ENCODE assay signal across 18 cellular contexts in the genomic region with DNA sequence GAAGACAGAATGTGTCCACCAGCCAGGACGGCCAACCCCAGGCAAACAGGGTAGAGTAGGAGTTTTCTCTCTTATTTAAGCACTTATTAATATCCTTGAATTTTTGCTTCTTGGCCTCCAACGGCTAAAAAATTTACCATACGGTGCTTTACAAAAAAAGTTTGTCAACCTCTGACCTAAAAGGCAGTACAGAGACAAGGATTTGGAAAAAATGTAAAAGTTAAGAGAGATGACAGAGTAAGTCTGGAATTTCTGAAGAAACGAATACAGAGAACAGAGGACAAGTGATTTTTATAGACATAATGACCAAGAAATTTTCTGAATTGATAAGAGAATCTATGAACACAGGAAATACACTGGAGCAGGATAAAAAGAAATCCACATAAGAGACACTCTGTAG. TPM values are rescaled to one million over a fixed set of nuclear protein-coding genes. Genes with fewer than 3 reads are reported as not detected.
DNase-seq lines count a peak whose midpoint lies in the region; ATAC-seq and TF ChIP-seq lines count a peak whose summit lies in the region.
"Had no signal": no experiment of that assay in that cellular context is flagged by ENCODE, and none has a peak within 500 bp of the region (broad histone marks: within the 10 kb centered on the region; RNA-seq: fewer than 3 reads in every experiment).

No MANE protein-coding gene starts in this region.

- peaks cover 80% of the 10 kb centered on the region for H3K36me3 ChIP-seq in adipocyte (ENCODE audit: control insufficient read depth, insufficient read depth, low read length, severe bottlenecking)
- peaks cover 21 to 34% of the 10 kb centered on the region in 2 experiments for H3K36me3 ChIP-seq in trophoblast cell (ENCODE audit: control insufficient read depth in 1 of 2, insufficient read depth in 2 of 2, low read length in 2 of 2)
- H3K36me3 ChIP-seq in A673 (ENCODE audit: insufficient read depth, low read length, poor library complexity, severe bottlenecking) = peaks cover 74% of the 10 kb centered on the region
- H3K36me3 ChIP-seq in right lobe of liver = peaks cover 0 to 80% (median 42%) of the 10 kb centered on the region in 4 donors

- TF ChIP-seq CTCF in HFFc6 (IDR thresholded peaks at IDR 0.05) (no peak), A673 (conservative IDR thresholded peaks at IDR 0.05; ENCODE audit: low read depth, low read length) (no peak), right lobe of liver (IDR thresholded peaks at IDR 0.05) (no peak)

- no peak overlapping the region for H2AFZ ChIP-seq in trophoblast cell (ENCODE audit: insufficient read depth, low read length, poor library complexity)

- no peak overlapping the region for H3K9ac ChIP-seq in adipocyte (ENCODE audit: low read length)
- H3K9ac ChIP-seq in trophoblast cell (ENCODE audit: low read length) = no peak overlapping the region

- TF ChIP-seq POLR2A in right lobe of liver (IDR thresholded peaks at IDR 0.05) = no peak

- peak overlapping the region; percentile 64 for H2BK5ac ChIP-seq in trophoblast cell (ENCODE audit: low read depth, low read length, poor library complexity)

- no peak overlapping the region for H3K4me3 Mint-ChIP-seq in activated T-cell treated with anti-CD3 and anti-CD28 coated beads, Interleukin-2, amount 50 U/mL, for 72 hours
- H3K4me3 Mint-ChIP-seq in activated T-cell treated with anti-CD3 and anti-CD28 coated beads, Interleukin-2, amount 50 U/mL, for 24 hours = no peak overlapping the region
- H3K4me3 Mint-ChIP-seq in HFFc6 = peak overlapping the region; percentile 3; the same call in 1 of the 2 replicates
- H3K4me3 Mint-ChIP-seq: H9 had no signal

- no peaks in the 10 kb centered on the region for H3K27me3 Mint-ChIP-seq in activated T-cell treated with anti-CD3 and anti-CD28 coated beads, Interleukin-2, amount 50 U/mL, for 72 hours (ENCODE audit: low read depth)
- no peaks in the 10 kb centered on the region for H3K27me3 Mint-ChIP-seq in activated T-cell treated with anti-CD3 and anti-CD28 coated beads, Interleukin-2, amount 50 U/mL, for 24 hours
- H3K27me3 Mint-ChIP-seq in HFFc6 (ENCODE audit: insufficient read depth) = no peaks in the 10 kb centered on the region; the same call in 1 of the 2 replicates

- no peak overlapping the region for H4K12ac ChIP-seq in trophoblast cell (ENCODE audit: low read depth, low read length)

- no peak overlapping the region for H3K4me2 ChIP-seq in trophoblast cell (ENCODE audit: low read length)

- no peak for DNase-seq in activated T-cell treated with anti-CD3 and anti-CD28 coated beads, Interleukin-2, amount 50 U/mL, for 72 hours
- no peak for DNase-seq in activated T-cell treated with anti-CD3 and anti-CD28 coated beads, Interleukin-2, amount 50 U/mL, for 24 hours
- peak; percentile 9 for DNase-seq in HFFc6
- DNase-seq in adipocyte (ENCODE audit: low read depth) = no peak
- peak in 1 of 2 donors; percentile 44 for DNase-seq in trophoblast cell
- no peak for DNase-seq in A673 (ENCODE audit: low spot score)
- DNase-seq in right lobe of liver = no peak
- no peak for DNase-seq in NAMALWA (ENCODE audit: low spot score)
- DNase-seq: COR-L47, DMS153, H9, NCI-H1417 treated with DMSO at 0.1 percent for 48 hours, NCI-H2171 treated with DMSO at 0.1 percent for 48 hours, NCI-H510A, NCI-H82 had no signal

- H2BK120ac ChIP-seq in trophoblast cell (ENCODE audit: insufficient read depth, low read length, poor library complexity) = no peak overlapping the region

- no peaks in the 10 kb centered on the region for H3K27me3 ChIP-seq in adipocyte (replicated peaks; ENCODE audit: control insufficient read depth, insufficient read depth, low read length)
- no peaks in the 10 kb centered on the region for H3K27me3 ChIP-seq in trophoblast cell (ENCODE audit: insufficient read depth, low read length)
- H3K27me3 ChIP-seq in A673 (replicated peaks; ENCODE audit: insufficient read depth, low read depth, low read length, poor library complexity) = no peaks in the 10 kb centered on the region
- H3K27me3 ChIP-seq in right lobe of liver = no peaks in the 10 kb centered on the region

- no peak overlapping the region for H4K91ac ChIP-seq in trophoblast cell (ENCODE audit: low read depth, low read length)

- no TSS peak for BruUV-seq in A673 (replicated peaks; lab: Mats Ljungman, UMichigan)

- H3K4me3 ChIP-seq in adipocyte (ENCODE audit: low read length) (peak overlapping the region; percentile 24), trophoblast cell (ENCODE audit: low read depth, low read length) (no peak overlapping the region), A673 (ENCODE audit: low read depth, low read length, poor library complexity, severe bottlenecking) (no peak overlapping the region), right lobe of liver (no peak overlapping the region)

- H3K27ac ChIP-seq in trophoblast cell (ENCODE audit: low read depth, low read length) = no peak overlapping the region
- no peak overlapping the region for H3K27ac ChIP-seq in A673 (ENCODE audit: low read depth, low read length, poor library complexity, severe bottlenecking)
- H3K27ac ChIP-seq in right lobe of liver = no peak overlapping the region
- H3K27ac ChIP-seq: C4-2B had no signal

- peaks cover 3% of the 10 kb centered on the region for H3K79me2 ChIP-seq in trophoblast cell (ENCODE audit: control insufficient read depth, insufficient read depth, low read length, poor library complexity)

- H3K4me1 Mint-ChIP-seq in activated T-cell treated with anti-CD3 and anti-CD28 coated beads, Interleukin-2, amount 50 U/mL, for 72 hours (ENCODE audit: low read depth) = peaks cover 28% of the 10 kb centered on the region
- peaks cover 42% of the 10 kb centered on the region for H3K4me1 Mint-ChIP-seq in activated T-cell treated with anti-CD3 and anti-CD28 coated beads, Interleukin-2, amount 50 U/mL, for 24 hours (ENCODE audit: low read depth)
- H3K4me1 Mint-ChIP-seq in HFFc6 (ENCODE audit: low read depth) = peaks cover 67% of the 10 kb centered on the region
- H3K4me1 Mint-ChIP-seq: H9 had no signal

- POLR2A ChIA-PET in A673 (lab: Charles Lee; ENCODE audit: low non-redundant PET) = no interaction called here

- H2AK5ac ChIP-seq in trophoblast cell (ENCODE audit: low read length) = no peak overlapping the region

- no peak overlapping the region for H3K18ac ChIP-seq in trophoblast cell (ENCODE audit: low read length)

- H3K4ac ChIP-seq in trophoblast cell (ENCODE audit: low read depth, low read length) = no peak overlapping the region

- CTCF ChIA-PET in A673 (lab: Charles Lee) = no interaction called here

- H4K8ac ChIP-seq in trophoblast cell (ENCODE audit: low read depth, low read length) = peak overlapping the region; percentile 4

- WGBS in trophoblast cell (ENCODE audit: extremely low coverage, insufficient coverage, insufficient read length) = no CpG with 5 or more reads among the region's 4 CpGs
- WGBS in right lobe of liver (ENCODE audit: insufficient coverage, low coverage, low lambda C conversion rate, missing lambda C conversion rate) = 88% methylated on average over 4 of the region's 4 CpGs

- no peak for ATAC-seq in activated T-cell treated with anti-CD3 and anti-CD28 coated beads, Interleukin-2, amount 50 U/mL, for 72 hours (replicated peaks in 1 of 2)
- ATAC-seq in right lobe of liver = no peak
- ATAC-seq: Panc1 had no signal

- H3K23ac ChIP-seq in trophoblast cell (ENCODE audit: low read length) = no peak overlapping the region

- H3K14ac ChIP-seq in trophoblast cell (ENCODE audit: low read length) = no peak overlapping the region

- H3K36me3 Mint-ChIP-seq in activated T-cell treated with anti-CD3 and anti-CD28 coated beads, Interleukin-2, amount 50 U/mL, for 72 hours (ENCODE audit: insufficient read depth in 2 of 2) = peaks cover 12 to 26% of the 10 kb centered on the region in 2 donors
- peaks cover 92% of the 10 kb centered on the region for H3K36me3 Mint-ChIP-seq in activated T-cell treated with anti-CD3 and anti-CD28 coated beads, Interleukin-2, amount 50 U/mL, for 24 hours (ENCODE audit: low read depth)
- H3K36me3 Mint-ChIP-seq in HFFc6 (ENCODE audit: low read depth) = peaks cover 62% of the 10 kb centered on the region

- H3K27ac Mint-ChIP-seq in activated T-cell treated with anti-CD3 and anti-CD28 coated beads, Interleukin-2, amount 50 U/mL, for 72 hours = peak overlapping the region; percentile 79
- no peak overlapping the region for H3K27ac Mint-ChIP-seq in activated T-cell treated with anti-CD3 and anti-CD28 coated beads, Interleukin-2, amount 50 U/mL, for 24 hours
- peak overlapping the region; percentile 68 for H3K27ac Mint-ChIP-seq in HFFc6

- intact Hi-C loops in A673 (cut with micrococcal nuclease; ENCODE audit: unreplicated experiment) = no loop called here
- intact Hi-C loops in right lobe of liver (cut with DNase I) = no loop called here

- no peak overlapping the region for H2BK12ac ChIP-seq in trophoblast cell (ENCODE audit: low read length)

- no peaks in the 10 kb centered on the region for H3K9me3 ChIP-seq in adipocyte (ENCODE audit: control insufficient read depth, low read length)
- H3K9me3 ChIP-seq in trophoblast cell (ENCODE audit: insufficient read depth, low read depth, low read length) = no peaks in the 10 kb centered on the region
- H3K9me3 ChIP-seq in A673 (ENCODE audit: low read depth, low read length, poor library complexity, severe bottlenecking) = no peaks in the 10 kb centered on the region
- H3K9me3 ChIP-seq in right lobe of liver = no peaks in the 10 kb centered on the region

- H3K79me1 ChIP-seq in trophoblast cell (ENCODE audit: low read length) = peaks cover 11% of the 10 kb centered on the region

- no peaks in the 10 kb centered on the region for H3K9me3 Mint-ChIP-seq in activated T-cell treated with anti-CD3 and anti-CD28 coated beads, Interleukin-2, amount 50 U/mL, for 72 hours
- no peaks in the 10 kb centered on the region for H3K9me3 Mint-ChIP-seq in activated T-cell treated with anti-CD3 and anti-CD28 coated beads, Interleukin-2, amount 50 U/mL, for 24 hours
- H3K9me3 Mint-ChIP-seq in HFFc6 = no peaks in the 10 kb centered on the region; the same call in 1 of the 2 replicates
- H3K9me3 Mint-ChIP-seq: H9 had no signal

- peaks cover 49% of the 10 kb centered on the region for H3K4me1 ChIP-seq in adipocyte (ENCODE audit: control insufficient read depth, insufficient read depth, low read length)
- peaks cover 2 to 6% of the 10 kb centered on the region in 2 experiments for H3K4me1 ChIP-seq in trophoblast cell (ENCODE audit: control insufficient read depth in 1 of 2, insufficient read depth in 2 of 2, low read length in 2 of 2)
- H3K4me1 ChIP-seq in A673 (ENCODE audit: insufficient read depth, low read length, poor library complexity, severe bottlenecking) = peaks cover 9% of the 10 kb centered on the region
- H3K4me1 ChIP-seq in right lobe of liver = no peaks in the 10 kb centered on the region

RNA-seq across cellular contexts. Expression of gene OSER1, which starts 10.2 kb away (rescaled TPM):
- 10 to 100 TPM; 47.1 to 47.5 TPM for total RNA-seq in activated T-cell treated with anti-CD3 and anti-CD28 coated beads, Interleukin-2, amount 50 U/mL, for 72 hours
- 10 to 100 TPM; 33.1 to 38.8 (median 36.2) TPM for total RNA-seq in HFFc6 (2021; fragmentation: NEBNext Ultra II Directional; extraction: Animal tissue kit (Norgen Biotek cat#: 25700))
- polyA plus RNA-seq in trophoblast cell (2013) = 61.8 and 64.9 TPM in 2 replicates
- 40.7 and 50.5 TPM in 2 replicates for total RNA-seq in A673 (2021)
- total RNA-seq in right lobe of liver = 10 to 100 TPM; 13.0 to 20.4 (median 17.3) TPM

RNA-seq across cellular contexts. Expression of gene JPH2, which starts 13.4 kb away (rescaled TPM):
- under 1 TPM; 0.29 to 0.46 TPM for total RNA-seq in activated T-cell treated with anti-CD3 and anti-CD28 coated beads, Interleukin-2, amount 50 U/mL, for 72 hours
- 10 to 100 TPM in 5 of 6 experiments, 1 to 10 TPM in 1; 9.7 to 14.4 (median 13.5) TPM for total RNA-seq in HFFc6 (2021; fragmentation: NEBNext Ultra II Directional; extraction: Animal tissue kit (Norgen Biotek cat#: 25700))
- 13.7 and 14.2 TPM in 2 replicates for polyA plus RNA-seq in trophoblast cell (2013)
- total RNA-seq in A673 (2021) (1.0 and 1.1 TPM in 2 replicates), right lobe of liver (under 1 TPM in 5 of 6 experiments, not detected in 1; 0.09 to 0.31 (median 0.10) TPM)

RNA-seq across cellular contexts. Expression of gene GDAP1L1, which starts 46.7 kb away (rescaled TPM):
- total RNA-seq in activated T-cell treated with anti-CD3 and anti-CD28 coated beads, Interleukin-2, amount 50 U/mL, for 72 hours = 1 to 10 TPM in 1 of 2 donors, under 1 TPM in 1; 1.00 to 1.0 TPM
- total RNA-seq in HFFc6 (2021; fragmentation: NEBNext Ultra II Directional; extraction: Animal tissue kit (Norgen Biotek cat#: 25700)) = not detected
- 0.01 and 0.06 TPM in 2 replicates for polyA plus RNA-seq in trophoblast cell (2013)
- total RNA-seq in A673 (2021) = 0.54 and 0.68 TPM in 2 replicates
- not detected for total RNA-seq in right lobe of liver
- total RNA-seq: LHCN-M2 had no signal
